Comparison of ENCODE assay signal across 25 cellular contexts in genomic region chr3:124698030-124698770, GRCh38. TPM values are rescaled to one million over a fixed set of nuclear protein-coding genes. Genes with fewer than 3 reads are reported as not detected.
DNase-seq lines count a peak whose midpoint lies in the region; ATAC-seq, FAIRE-seq and TF ChIP-seq lines count a peak whose summit lies in the region.
"Had no signal": no experiment of that assay in that cellular context is flagged by ENCODE, and none has a peak within 500 bp of the region (broad histone marks: within the 10 kb centered on the region; RNA-seq: fewer than 3 reads in every experiment).

No MANE protein-coding gene starts in this region.

- no peaks in the 10 kb centered on the region for H3K36me3 Mint-ChIP-seq in Caco-2 (ENCODE audit: insufficient read depth, unreplicated experiment)
- H3K36me3 Mint-ChIP-seq: CD14-positive monocyte; CD8-positive, alpha-beta memory T cell had no signal

- H3K27ac ChIP-seq in K562 (ENCODE audit: extremely low read depth, low read depth, low read length) = no peak overlapping the region
- H3K27ac ChIP-seq in hepatocyte = peak overlapping the region; percentile 97
- H3K27ac ChIP-seq: A549; BLaER1 treated with 17β-estradiol and CSF1 and Interleukin-3, amounts not matched to agents 10 nM and 100 nM; GM23248 had no signal

- H3K4me3 ChIP-seq in Caco-2 (ENCODE audit: low read depth, low read length) (no peak overlapping the region), K562 (no peak overlapping the region), hepatocyte (no peak overlapping the region)
- H3K4me3 ChIP-seq: A549; BLaER1 treated with 17β-estradiol and CSF1 and Interleukin-3, amounts not matched to agents 10 nM and 100 nM; GM23248 had no signal

- H3K4me3 Mint-ChIP-seq in Caco-2 (ENCODE audit: unreplicated experiment) = no peak overlapping the region
- H3K4me3 Mint-ChIP-seq: CD14-positive monocyte; CD4-positive, alpha-beta T cell; CD8-positive, alpha-beta memory T cell had no signal

- no TSS peak for BruUV-seq in Caco-2 (replicated peaks; lab: Mats Ljungman, UMichigan)
- no TSS peak for BruUV-seq in K562 (replicated peaks; lab: Mats Ljungman, UMichigan)

- H3K79me2 ChIP-seq in K562 (ENCODE audit: control insufficient read depth, insufficient read depth, low read length) = no peaks in the 10 kb centered on the region
- H3K79me2 ChIP-seq in hepatocyte = no peaks in the 10 kb centered on the region

- in situ Hi-C loops in K562 (cut with MboI) = no loop called here

- H3K27me3 ChIP-seq in Caco-2 (replicated peaks; ENCODE audit: control insufficient read depth, insufficient read depth, low read length) (no peaks in the 10 kb centered on the region), K562 (ENCODE audit: control insufficient read depth in 2 of 2, insufficient read depth in 2 of 2, low read length in 2 of 2) (peaks cover 2 to 19% of the 10 kb centered on the region in 2 experiments; a peak in 4 of 5 replicates), hepatocyte (no peaks in the 10 kb centered on the region)
- H3K27me3 ChIP-seq: BE2C; BLaER1 treated with 17β-estradiol and CSF1 and Interleukin-3, amounts not matched to agents 10 nM and 100 nM had no signal

- H3K4me1 ChIP-seq in Caco-2 (peaks cover 31% of the 10 kb centered on the region), K562 (replicated peaks in 1 of 2; ENCODE audit: control insufficient read depth in 2 of 2, insufficient read depth in 2 of 2, low read length in 2 of 2) (no peaks in the 10 kb centered on the region; a peak in 1 of 5 replicates), hepatocyte (ENCODE audit: insufficient read depth) (peaks cover 21% of the 10 kb centered on the region)
- H3K4me1 ChIP-seq: BE2C had no signal

- POLR2A ChIA-PET in Caco-2 (lab: Charles Lee) = interaction anchor here (0.5 to 0.9 kb wide), 3 partner anchors 21 to 58 kb away, joined by 3 to 7 read pairs (median 3); partner anchors contain the start of gene UMPS
- POLR2A ChIA-PET in K562 (lab: Yijun Ruan, JAX) = no interaction called here

- H3K9me3 ChIP-seq in Caco-2 (no peaks in the 10 kb centered on the region), K562 (replicated peaks; ENCODE audit: control insufficient read depth, insufficient read depth, low read depth, low read length) (no peaks in the 10 kb centered on the region; the same call in 1 of the 2 replicates), hepatocyte (ENCODE audit: low read depth) (no peaks in the 10 kb centered on the region)
- H3K9me3 ChIP-seq: A549; BE2C; BLaER1 treated with 17β-estradiol and CSF1 and Interleukin-3, amounts not matched to agents 10 nM and 100 nM had no signal

- peak overlapping the region; percentile 29 for H3K27ac Mint-ChIP-seq in Caco-2 (ENCODE audit: unreplicated experiment)
- H3K27ac Mint-ChIP-seq: CD14-positive monocyte; CD4-positive, alpha-beta T cell; CD8-positive, alpha-beta memory T cell had no signal

- TF ChIP-seq CTCF in Caco-2 (IDR thresholded peaks at IDR 0.05; ENCODE audit: insufficient read depth in 1 of 2, low read depth in 1 of 2, low read length in 1 of 2, severe bottlenecking in 1 of 2, unreplicated experiment in 1 of 2) (no peak), K562 (IDR thresholded peaks at IDR 0.05 in 2 of 3, conservative IDR thresholded peaks at IDR 0.05 in 1 of 3; ENCODE audit: insufficient read depth in 2 of 3, low read depth in 1 of 3, low read length in 3 of 3) (no peak), hepatocyte (IDR thresholded peaks at IDR 0.05; ENCODE audit: poor library complexity) (no peak)

- CTCF ChIA-PET in Caco-2 (lab: Charles Lee) (interaction anchor here (0.9 to 1.5 kb wide), 3 partner anchors 8 to 63 kb away, joined by 4 read pairs; no protein-coding TSS in a partner anchor), K562 (lab: Yijun Ruan, JAX; ENCODE audit: low intra/inter-chr PET ratio) (no interaction called here)

- H3K36me3 ChIP-seq in Caco-2 (ENCODE audit: control insufficient read depth, insufficient read depth, low read length) (no peaks in the 10 kb centered on the region; the same call in 1 of the 2 replicates), K562 (ENCODE audit: control insufficient read depth, insufficient read depth, low read length) (no peaks in the 10 kb centered on the region), hepatocyte (replicated peaks; ENCODE audit: insufficient read depth, low read depth) (no peaks in the 10 kb centered on the region)
- H3K36me3 ChIP-seq: BE2C; BLaER1 treated with 17β-estradiol and CSF1 and Interleukin-3, amounts not matched to agents 10 nM and 100 nM had no signal

- TF ChIP-seq EP300 in K562 (IDR thresholded peaks at IDR 0.05; ENCODE audit: low read length) = no peak

- H3K9me2 ChIP-seq in hepatocyte (replicated peaks; ENCODE audit: insufficient read depth) = no peaks in the 10 kb centered on the region

- no peak for ATAC-seq in K562
- ATAC-seq: A549 had no signal

- no peak for TF ChIP-seq RAD21 in K562 (CRISPR knock-in tag; conservative IDR thresholded peaks at IDR 0.05 in 1 of 2, IDR thresholded peaks at IDR 0.05 in 1 of 2)

- peaks cover 19% of the 10 kb centered on the region for H3K4me1 Mint-ChIP-seq in Caco-2 (ENCODE audit: low read depth, unreplicated experiment)
- H3K4me1 Mint-ChIP-seq: CD14-positive monocyte; CD8-positive, alpha-beta memory T cell had no signal

- intact Hi-C loops in Caco-2 (cut with micrococcal nuclease; ENCODE audit: unreplicated experiment) (no loop called here), K562 (cut with micrococcal nuclease) (no loop called here)

- FAIRE-seq in K562 (lab: Jason Lieb, UNC) = no peak
- FAIRE-seq: A549, GM12891, GM18507, H1 had no signal

- H3K9me3 Mint-ChIP-seq in Caco-2 (ENCODE audit: unreplicated experiment) = no peaks in the 10 kb centered on the region
- H3K9me3 Mint-ChIP-seq: CD14-positive monocyte; CD4-positive, alpha-beta T cell; CD8-positive, alpha-beta memory T cell had no signal

- H3K9ac ChIP-seq in K562 (ENCODE audit: insufficient read depth in 1 of 2, low read depth in 2 of 2, low read length in 2 of 2) = no peak overlapping the region
- H3K9ac ChIP-seq: BLaER1 treated with 17β-estradiol and CSF1 and Interleukin-3, amounts not matched to agents 10 nM and 100 nM; GM23248 had no signal

- DNase-seq in Caco-2 = no peak
- DNase-seq in K562 (ENCODE audit: extremely low read depth in 1 of 4, low spot score in 3 of 4) = no peak
- DNase-seq in hepatocyte (ENCODE audit: low spot score) = no peak
- no peak for DNase-seq in SHP77 (lab: John Stamatoyannopoulos, UW)
- no peak for DNase-seq in activated CD8-positive, alpha-beta memory T cell treated with anti-CD3 and anti-CD28 coated beads, Interleukin-2, amount 50 U/mL, for 4 hours
- DNase-seq in GM19238 (ENCODE audit: insufficient read length, low spot score) = no peak
- DNase-seq: 8988T; ACHN; AML-193; BE2C; Calu3; CD4-positive, alpha-beta T cell; CD8-positive, alpha-beta memory T cell; DMS53; DMS79 treated with DMSO at 0.1 percent for 48 hours; GF-D8; GM23248; H7; HCEC 1CT had no signal

- H3K4me2 ChIP-seq in K562 (ENCODE audit: insufficient read depth, low read length) = no peak overlapping the region
- H3K4me2 ChIP-seq in hepatocyte = peak overlapping the region; percentile 57
- H3K4me2 ChIP-seq: A549; BLaER1 treated with 17β-estradiol and CSF1 and Interleukin-3, amounts not matched to agents 10 nM and 100 nM had no signal

- H4K20me1 ChIP-seq in K562 (replicated peaks; ENCODE audit: control insufficient read depth, insufficient read depth, low read length) (no peaks in the 10 kb centered on the region), hepatocyte (ENCODE audit: insufficient read depth, poor library complexity, severe bottlenecking) (no peaks in the 10 kb centered on the region)
- H4K20me1 ChIP-seq: BLaER1 treated with 17β-estradiol and CSF1 and Interleukin-3, amounts not matched to agents 10 nM and 100 nM had no signal

- no peaks in the 10 kb centered on the region for H3K27me3 Mint-ChIP-seq in Caco-2 (ENCODE audit: insufficient read depth, unreplicated experiment)

- WGBS in K562 (ENCODE audit: insufficient coverage, low coverage, missing lambda C conversion rate) = 22% methylated on average over 8 of the region's 12 CpGs
- WGBS in hepatocyte (ENCODE audit: low lambda C conversion rate, missing lambda C conversion rate) = 95% methylated on average over 12 of the region's 12 CpGs

- H2AFZ ChIP-seq in K562 (ENCODE audit: low read depth, low read length) (no peak overlapping the region), hepatocyte (no peak overlapping the region)
- H2AFZ ChIP-seq: GM23248 had no signal

- TF ChIP-seq POLR2A in K562 (conservative IDR thresholded peaks at IDR 0.05) = no peak

- no peaks in the 10 kb centered on the region for H3K9me1 ChIP-seq in K562 (ENCODE audit: control insufficient read depth, insufficient read depth, low read length)

TF ChIP-seq in K562, 482 proteins besides CTCF, POLR2A, EP300 and RAD21 (continues in another document):
- TF ChIP-seq ZNF384 (IDR thresholded peaks at IDR 0.05; ENCODE audit: low read depth, low read length) = no peak
- TF ChIP-seq ATF3 (IDR thresholded peaks at IDR 0.05) = no peak
- no peak for TF ChIP-seq ATF3 (CRISPR knock-in tag; conservative IDR thresholded peaks at IDR 0.05)

RNA-seq across cellular contexts. Expression of gene UMPS, which starts 32.1 kb away (rescaled TPM):
- total RNA-seq in Caco-2 (2022) (59.3 and 62.9 TPM in 2 replicates), K562 (2014; rRNA removed) (45.9 and 52.4 TPM in 2 replicates), K562 (2014; rRNA removed; fragmentation: Illumina TruSeq; extraction: Trizol) (33.8 and 34.9 TPM in 2 replicates), K562 (2015; rRNA removed; fragmentation: Illumina TruSeq; extraction: Trizol) (27.6 and 28.9 TPM in 2 replicates), K562 (2021) (39.2 and 47.3 TPM in 2 replicates), hepatocyte (25.9 and 108 TPM in 2 replicates)
- 32.8 and 65.1 TPM in 2 replicates for total RNA-seq in K562 (2011; cell fraction: chromatin; rRNA removed; ENCODE audit: low replicate concordance)
- 14.6 and 33.5 TPM in 2 replicates for total RNA-seq in K562 (2011; cell fraction: nucleolus; rRNA removed)
- 27.1 and 37.3 TPM in 2 replicates for total RNA-seq in K562 (2011; cell fraction: nucleoplasm; rRNA removed)
- polyA plus RNA-seq in K562 (2011; rRNA removed) (31.2 and 52.6 TPM in 2 replicates), K562 (2014; fragmentation: Illumina TruSeq; extraction: Trizol) (24.6 and 29.6 TPM in 2 replicates), K562 (2014; fragmentation: Nextera tagmentation; extraction: Ambion mirVana) (10 to 100 TPM; 55.9 to 91.0 TPM), K562 (2014; rRNA removed) (33.6 and 35.7 TPM in 2 replicates), hepatocyte (35.1 and 37.3 TPM in 2 replicates)
- polyA plus RNA-seq in K562 (2011; cell fraction: cytosol; rRNA removed) = 19.2 and 25.2 TPM in 2 replicates
- 13.5 and 19.0 TPM in 2 replicates for polyA plus RNA-seq in K562 (2011; cell fraction: nucleus; rRNA removed)
- polyA plus RNA-seq in K562 (2012) = 14.8 and 29.4 TPM in 2 replicates
- polyA minus RNA-seq in K562 (2011; rRNA and poly(A)+ RNA removed) = 52.8 and 57.4 TPM in 2 replicates
- polyA minus RNA-seq in K562 (2011; cell fraction: cytosol; rRNA and poly(A)+ RNA removed) = 12.7 and 21.3 TPM in 2 replicates
- 11.2 and 18.8 TPM in 2 replicates for polyA minus RNA-seq in K562 (2011; cell fraction: nucleus; rRNA and poly(A)+ RNA removed)
